Comparison of ENCODE assay signal across 9 cellular contexts in genomic region chr3:149576071-149576564, GRCh38.
DNase-seq lines count a peak whose midpoint lies in the region; ATAC-seq and TF ChIP-seq lines count a peak whose summit lies in the region.
"Had no signal": no experiment of that assay in that cellular context is flagged by ENCODE, and none has a peak within 500 bp of the region (broad histone marks: within the 10 kb centered on the region; RNA-seq: fewer than 3 reads in every experiment).

No MANE protein-coding gene starts in this region.

- intact Hi-C loops in gastrocnemius medialis (cut with DNase I; ENCODE audit: low total_unique reads), result no loop called here

- ATAC-seq in HG03457 (IDR thresholded peaks at IDR 0.05; ENCODE audit: unreplicated experiment) (peak; percentile 43), gastrocnemius medialis (peak; percentile 79 to 82), HG02678 (IDR thresholded peaks at IDR 0.05; ENCODE audit: unreplicated experiment) (no peak)

- TF ChIP-seq CTCF in gastrocnemius medialis (IDR thresholded peaks at IDR 0.05 in 4 of 5, conservative IDR thresholded peaks at IDR 0.05 in 1 of 5), result no peak

- no peaks in the 10 kb centered on the region for H3K36me3 ChIP-seq in gastrocnemius medialis

- in situ Hi-C loops in gastrocnemius medialis (cut with MboI; ENCODE audit: low sequenced_read_pairs in 4 of 4), result no loop called here

- peaks cover 81 to 90% of the 10 kb centered on the region in 2 donors for H3K4me1 ChIP-seq in gastrocnemius medialis

- no peaks in the 10 kb centered on the region for H3K27me3 ChIP-seq in gastrocnemius medialis

- no peak for TF ChIP-seq POLR2A in gastrocnemius medialis (IDR thresholded peaks at IDR 0.05)

- H3K27ac ChIP-seq in gastrocnemius medialis, result peak overlapping the region; percentile 57 to 72 (median 66)
- H3K27ac ChIP-seq: C4-2B had no signal

- no peaks in the 10 kb centered on the region for H3K9me3 ChIP-seq in gastrocnemius medialis

- peak; percentile 53 for DNase-seq in NCI-H510A treated with DMSO at 0.1 percent for 48 hours (lab: John Stamatoyannopoulos, UW)
- DNase-seq in NCI-H510A (lab: John Stamatoyannopoulos, UW), result no peak
- DNase-seq in T1000 (lab: John Stamatoyannopoulos, UW), result peak; percentile 74
- DNase-seq in glomerular visceral epithelial cell (ENCODE audit: extremely low spot score), result peak; percentile 88
- DNase-seq in gastrocnemius medialis, result no peak
- no peak for DNase-seq in midbrain (lab: John Stamatoyannopoulos, UW)

- peak overlapping the region in 1 of 4 donors; percentile 18 for H3K4me3 ChIP-seq in gastrocnemius medialis

Comparison
In these comparisons a context has a peak if more than half of its experiments do, and no peak if none do; other contexts are left out.
1. DNase-seq: peak in NCI-H510A treated with DMSO at 0.1 percent for 48 hours (single experiment), T1000 (single experiment) and glomerular visceral epithelial cell (single experiment); none in NCI-H510A (single experiment), gastrocnemius medialis (0 of 2) and midbrain (single experiment).